14 cellular contexts compared by ENCODE assay signal in the genomic region with DNA sequence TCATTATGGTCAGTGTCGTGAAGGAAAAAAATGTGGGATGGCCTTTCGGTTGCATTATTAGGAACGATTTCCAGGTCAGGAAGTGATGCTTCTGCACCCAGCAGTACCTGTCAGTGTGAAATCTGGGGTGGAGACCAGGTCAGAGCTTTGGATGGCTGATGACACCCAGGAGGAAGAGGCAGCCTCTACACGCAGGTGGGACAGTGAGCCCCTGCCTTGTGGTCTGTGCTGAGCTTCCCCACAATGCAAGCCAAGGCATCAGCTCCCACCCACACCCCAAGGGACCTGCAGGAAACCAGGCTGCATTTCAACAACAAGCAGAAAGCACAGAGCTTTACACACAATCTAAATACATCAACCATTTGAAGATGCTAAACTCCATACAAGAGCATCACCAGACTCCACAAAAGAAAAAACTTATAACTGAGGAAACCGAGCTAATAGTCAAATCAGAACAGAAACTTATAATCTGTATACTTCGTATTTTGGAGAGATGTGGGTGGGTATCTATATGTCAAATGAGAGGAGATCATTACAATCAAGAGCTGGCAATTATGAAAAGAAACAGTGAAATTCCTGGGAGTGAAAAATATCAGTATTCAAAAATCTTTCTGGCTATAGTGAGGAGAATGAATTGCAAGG.
DNase-seq lines count a peak whose midpoint lies in the region; ATAC-seq lines count a peak whose summit lies in the region.
"Had no signal": no experiment of that assay in that cellular context is flagged by ENCODE, and none has a peak within 500 bp of the region (broad histone marks: within the 10 kb centered on the region; RNA-seq: fewer than 3 reads in every experiment).

No MANE protein-coding gene starts in this region.

- CTCF ChIA-PET in activated CD4-positive, alpha-beta memory T cell treated with anti-CD3 and anti-CD28 coated beads for 36 hours (lab: Charles Lee) = interaction anchor here (0.6 to 3.4 kb wide), 2 partner anchors 31 to 144 kb away, joined by 3 to 20 read pairs; no protein-coding TSS in a partner anchor

- H3K4me1 Mint-ChIP-seq in activated T-cell treated with anti-CD3 and anti-CD28 coated beads, Interleukin-2, amount 50 U/mL, for 24 hours (ENCODE audit: low read depth) = peaks cover 44% of the 10 kb centered on the region
- H3K4me1 Mint-ChIP-seq in activated CD4-positive, alpha-beta memory T cell treated with anti-CD3 and anti-CD28 coated beads for 36 hours (ENCODE audit: low read depth) = peaks cover 49% of the 10 kb centered on the region
- H3K4me1 Mint-ChIP-seq in stimulated activated naive B cell treated with anti-CD40 and anti-IgM and Interleukin-4, amounts not matched to agents 10 μg/mL and 1 μg/mL and 100 μg/mL, for 72 hours = peaks cover 5 to 13% of the 10 kb centered on the region in 2 donors

- no peaks in the 10 kb centered on the region for H3K27me3 Mint-ChIP-seq in activated T-cell treated with anti-CD3 and anti-CD28 coated beads, Interleukin-2, amount 50 U/mL, for 24 hours
- no peaks in the 10 kb centered on the region for H3K27me3 Mint-ChIP-seq in activated CD4-positive, alpha-beta memory T cell treated with anti-CD3 and anti-CD28 coated beads for 36 hours
- no peaks in the 10 kb centered on the region for H3K27me3 Mint-ChIP-seq in stimulated activated naive B cell treated with anti-CD40 and anti-IgM and Interleukin-4, amounts not matched to agents 10 μg/mL and 1 μg/mL and 100 μg/mL, for 72 hours
- H3K27me3 Mint-ChIP-seq: activated B cell treated with CpG ODN at 0.5 μM for 24 hours had no signal

- intact Hi-C loops in activated CD4-positive, alpha-beta memory T cell treated with anti-CD3 and anti-CD28 coated beads for 36 hours (cut with micrococcal nuclease) = loop anchor here (1.0 to 5.0 kb wide), 2 partner anchors 31 to 108 kb away; no protein-coding TSS in a partner anchor

- peak overlapping the region; percentile 66 for H3K27ac Mint-ChIP-seq in activated T-cell treated with anti-CD3 and anti-CD28 coated beads, Interleukin-2, amount 50 U/mL, for 24 hours
- H3K27ac Mint-ChIP-seq in activated CD4-positive, alpha-beta memory T cell treated with anti-CD3 and anti-CD28 coated beads for 36 hours = peak overlapping the region; percentile 74
- H3K27ac Mint-ChIP-seq in stimulated activated naive B cell treated with anti-CD40 and anti-IgM and Interleukin-4, amounts not matched to agents 10 μg/mL and 1 μg/mL and 100 μg/mL, for 72 hours = peak overlapping the region; percentile 0
- H3K27ac Mint-ChIP-seq: activated B cell treated with CpG ODN at 0.5 μM for 24 hours had no signal

- ATAC-seq in HG02798 (IDR thresholded peaks at IDR 0.05; ENCODE audit: poor library complexity, unreplicated experiment) (peak; percentile 32), GM19397 (IDR thresholded peaks at IDR 0.05; ENCODE audit: unreplicated experiment) (no peak)
- ATAC-seq in stimulated activated naive B cell treated with anti-CD40 and anti-IgM and Interleukin-4, amounts not matched to agents 10 μg/mL and 1 μg/mL and 100 μg/mL, for 72 hours (replicated peaks) = no peak

- H3K36me3 Mint-ChIP-seq in activated T-cell treated with anti-CD3 and anti-CD28 coated beads, Interleukin-2, amount 50 U/mL, for 24 hours (ENCODE audit: low read depth) = peaks cover 3% of the 10 kb centered on the region
- H3K36me3 Mint-ChIP-seq in activated CD4-positive, alpha-beta memory T cell treated with anti-CD3 and anti-CD28 coated beads for 36 hours = peaks cover 2% of the 10 kb centered on the region
- H3K36me3 Mint-ChIP-seq in stimulated activated naive B cell treated with anti-CD40 and anti-IgM and Interleukin-4, amounts not matched to agents 10 μg/mL and 1 μg/mL and 100 μg/mL, for 72 hours = peaks cover 3 to 8% of the 10 kb centered on the region in 2 donors

- no peak for DNase-seq in activated T-cell treated with anti-CD3 and anti-CD28 coated beads, Interleukin-2, amount 50 U/mL, for 24 hours
- DNase-seq in activated T-cell treated with anti-CD3 and anti-CD28 coated beads, Interleukin-2, amount 50 U/mL, for 1 hour = no peak
- peak; percentile 33 for DNase-seq in activated CD4-positive, alpha-beta memory T cell treated with anti-CD3 and anti-CD28 coated beads for 36 hours
- DNase-seq in stimulated activated naive B cell treated with anti-CD40 and anti-IgM and Interleukin-4, amounts not matched to agents 10 μg/mL and 1 μg/mL and 100 μg/mL, for 72 hours = no peak
- DNase-seq in GOT3 (lab: John Stamatoyannopoulos, UW) (no peak), NCI-H146 (lab: John Stamatoyannopoulos, UW) (no peak)
- DNase-seq: ACHN, activated B cell treated with CpG ODN at 0.5 μM for 24 hours, amygdala, COR-L47, foreskin melanocyte, NCI-H774 had no signal

- POLR2A ChIA-PET in activated CD4-positive, alpha-beta memory T cell treated with anti-CD3 and anti-CD28 coated beads for 36 hours (lab: Charles Lee) = interaction anchor here (1.1 kb wide), 1 partner anchor 35 kb away, joined by 3 read pairs; no protein-coding TSS in a partner anchor

- no peaks in the 10 kb centered on the region for H3K9me3 Mint-ChIP-seq in activated T-cell treated with anti-CD3 and anti-CD28 coated beads, Interleukin-2, amount 50 U/mL, for 24 hours
- no peaks in the 10 kb centered on the region for H3K9me3 Mint-ChIP-seq in activated CD4-positive, alpha-beta memory T cell treated with anti-CD3 and anti-CD28 coated beads for 36 hours
- no peaks in the 10 kb centered on the region for H3K9me3 Mint-ChIP-seq in stimulated activated naive B cell treated with anti-CD40 and anti-IgM and Interleukin-4, amounts not matched to agents 10 μg/mL and 1 μg/mL and 100 μg/mL, for 72 hours
- H3K9me3 Mint-ChIP-seq: activated B cell treated with CpG ODN at 0.5 μM for 24 hours had no signal

- H3K4me3 Mint-ChIP-seq in activated T-cell treated with anti-CD3 and anti-CD28 coated beads, Interleukin-2, amount 50 U/mL, for 24 hours = no peak overlapping the region
- peak overlapping the region; percentile 6 for H3K4me3 Mint-ChIP-seq in activated CD4-positive, alpha-beta memory T cell treated with anti-CD3 and anti-CD28 coated beads for 36 hours
- no peak overlapping the region for H3K4me3 Mint-ChIP-seq in stimulated activated naive B cell treated with anti-CD40 and anti-IgM and Interleukin-4, amounts not matched to agents 10 μg/mL and 1 μg/mL and 100 μg/mL, for 72 hours
- H3K4me3 Mint-ChIP-seq: activated B cell treated with CpG ODN at 0.5 μM for 24 hours had no signal

Comparison
In these comparisons a context has a peak if more than half of its experiments do, and no peak if none do; other contexts are left out.
1. H3K27ac Mint-ChIP-seq: peak in every context shown above with its lines; median percentile 74 in activated CD4-positive, alpha-beta memory T cell treated with anti-CD3 and anti-CD28 coated beads for 36 hours; 66 in activated T-cell treated with anti-CD3 and anti-CD28 coated beads, Interleukin-2, amount 50 U/mL, for 24 hours; 0 in stimulated activated naive B cell treated with anti-CD40 and anti-IgM and Interleukin-4, amounts not matched to agents 10 μg/mL and 1 μg/mL and 100 μg/mL, for 72 hours.